ENCODE assay signal across 8 cellular contexts in the genomic region with DNA sequence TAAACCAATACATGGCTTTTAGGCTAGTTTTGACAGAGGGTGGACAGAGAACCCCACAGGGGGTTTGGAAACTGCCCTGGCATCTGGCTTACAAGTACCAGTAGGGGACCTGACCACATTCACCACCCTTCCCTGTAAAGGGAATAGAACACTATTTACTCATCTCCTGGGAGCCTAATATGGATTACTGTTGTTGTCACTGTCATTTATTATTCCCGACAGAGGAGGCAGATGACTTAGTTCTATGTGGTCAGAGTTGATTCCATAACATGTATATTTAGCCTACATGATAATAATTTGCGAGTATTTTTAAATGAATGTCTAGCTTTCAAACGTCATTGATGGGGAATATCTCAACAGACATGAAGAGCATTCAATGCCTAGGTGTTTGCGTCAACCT. TPM values are rescaled to one million over a fixed set of nuclear protein-coding genes. Genes with fewer than 3 reads are reported as not detected.
DNase-seq lines count a peak whose midpoint lies in the region; ATAC-seq and TF ChIP-seq lines count a peak whose summit lies in the region.

No MANE protein-coding gene starts in this region.

- peak overlapping the region; percentile 87 for H3K4me3 ChIP-seq in GM23248

- H3K36me3 ChIP-seq in GM23248 (ENCODE audit: low read depth): peaks cover 13% of the 10 kb centered on the region; the same call in 1 of the 2 replicates

- no peaks in the 10 kb centered on the region for H3K9me2 ChIP-seq in GM23248 (ENCODE audit: insufficient read depth)

- H4K20me1 ChIP-seq in GM23248 (ENCODE audit: insufficient read depth): no peaks in the 10 kb centered on the region

- WGBS in GM23248 (ENCODE audit: low coverage in 1 of 2, low lambda C conversion rate in 2 of 2, missing lambda C conversion rate in 2 of 2), 2 experiments: 37 to 42% methylated on average over 4 of the region's 4 CpGs

- no peaks in the 10 kb centered on the region for H3K27me3 ChIP-seq in GM23248 (replicated peaks; ENCODE audit: insufficient read depth)

- ATAC-seq in HG03432 (IDR thresholded peaks at IDR 0.05; ENCODE audit: unreplicated experiment): no peak

- peaks cover 58% of the 10 kb centered on the region for H3K4me1 ChIP-seq in GM23248 (ENCODE audit: insufficient read depth)

- H3K27ac ChIP-seq in GM23248: peak overlapping the region; percentile 92
- peak overlapping the region; percentile 20 for H3K27ac ChIP-seq in substantia nigra (ENCODE audit: low read depth, low read length, poor library complexity, severe bottlenecking)

- H3F3A ChIP-seq in GM23248 (ENCODE audit: insufficient read depth): peaks cover 64% of the 10 kb centered on the region

- peak overlapping the region; percentile 93 for H3K4me2 ChIP-seq in GM23248 (ENCODE audit: unreplicated experiment)

- H3K9me3 ChIP-seq in GM23248 (ENCODE audit: low read depth): no peaks in the 10 kb centered on the region

- H3K79me2 ChIP-seq in GM23248 (ENCODE audit: insufficient read depth): peaks cover 80% of the 10 kb centered on the region

- H2AFZ ChIP-seq in GM23248: peak overlapping the region; percentile 16; the same call in 1 of the 2 replicates

- H3K9ac ChIP-seq in GM23248: peak overlapping the region; percentile 88

- DNase-seq in GM23248 (peak; percentile 73), RPMI7951 (ENCODE audit: low read depth) (peak; percentile 58), fibroblast of gingiva (ENCODE audit: low read depth) (peak; percentile 62), substantia nigra (lab: John Stamatoyannopoulos, UW) (no peak), putamen (ENCODE audit: low spot score) (no peak), islet precursor cell (no peak), erythroblast (lab: John Stamatoyannopoulos, UW) (no peak)

- TF ChIP-seq POLR2A in erythroblast (IDR thresholded peaks at IDR 0.05; ENCODE audit: low read length): no peak

- in situ Hi-C loops in GM23248 (cut with MboI): no loop called here

RNA-seq across cellular contexts. Expression of a gene that starts 15.9 kb away (rescaled TPM):
- 159 and 175 TPM in 2 replicates for total RNA-seq in GM23248 (2014; rRNA removed; shearing (Covaris generic))
- polyA plus RNA-seq in GM23248 (2016; fragmentation: Nextera tagmentation; extraction: Ambion mirVana): 107 and 112 TPM in 2 replicates
- total RNA-seq in RPMI7951 (2014; rRNA removed; shearing (Covaris generic)): 127 and 162 TPM in 2 replicates

Comparison
In these comparisons a context has a peak if more than half of its experiments do, and no peak if none do; other contexts are left out.
1. DNase-seq: peak in GM23248 (single experiment), RPMI7951 (single experiment) and fibroblast of gingiva (single experiment); none in substantia nigra (0 of 49), putamen (single experiment), islet precursor cell (single experiment) and erythroblast (0 of 2).